21 cellular contexts compared by ENCODE assay signal in genomic region chr22:31533391-31533790, GRCh38. TPM values are rescaled to one million over a fixed set of nuclear protein-coding genes. Genes with fewer than 3 reads are reported as not detected.
A peak's percentile ranks its signal among the peaks of the same experiment; 100 is the strongest.
DNase-seq lines count a peak whose midpoint lies in the region; ATAC-seq and TF ChIP-seq lines count a peak whose summit lies in the region.
"Had no signal": no experiment of that assay in that cellular context is flagged by ENCODE, and none has a peak within 500 bp of the region (broad histone marks: within the 10 kb centered on the region; RNA-seq: fewer than 3 reads in every experiment).

No MANE protein-coding gene starts in this region.

- H3K27me3 Mint-ChIP-seq in activated T-cell treated with anti-CD3 and anti-CD28 coated beads, Interleukin-2, amount 50 U/mL, for 72 hours (ENCODE audit: low read depth), result no peaks in the 10 kb centered on the region
- H3K27me3 Mint-ChIP-seq in activated B cell treated with CpG ODN at 0.5 μM for 24 hours (no peaks in the 10 kb centered on the region), neural progenitor cell (ENCODE audit: insufficient read depth, low read depth) (no peaks in the 10 kb centered on the region)
- H3K27me3 Mint-ChIP-seq in central memory CD8-positive, alpha-beta T cell, result no peaks in the 10 kb centered on the region

- H3K4me1 ChIP-seq in neural progenitor cell, result peaks cover 4% of the 10 kb centered on the region
- H3K4me1 ChIP-seq: parathyroid adenoma had no signal

- CTCF ChIA-PET in activated B cell treated with CpG ODN at 0.5 μM for 24 hours (lab: Charles Lee), result no interaction called here

- no peaks in the 10 kb centered on the region for H3K36me3 ChIP-seq in neural progenitor cell
- H3K36me3 ChIP-seq: sigmoid colon had no signal

- H3K27ac Mint-ChIP-seq in activated T-cell treated with anti-CD3 and anti-CD28 coated beads, Interleukin-2, amount 50 U/mL, for 72 hours, result peak overlapping the region; percentile 87
- H3K27ac Mint-ChIP-seq in activated B cell treated with CpG ODN at 0.5 μM for 24 hours (peak overlapping the region; percentile 25), neural progenitor cell (no peak overlapping the region)
- H3K27ac Mint-ChIP-seq in central memory CD8-positive, alpha-beta T cell (ENCODE audit: low read depth), result peak overlapping the region; percentile 64

- ATAC-seq in activated T-cell treated with anti-CD3 and anti-CD28 coated beads, Interleukin-2, amount 50 U/mL, for 72 hours (replicated peaks in 1 of 2), result no peak
- no peak for ATAC-seq in activated B cell treated with CpG ODN at 0.5 μM for 24 hours (ENCODE audit: low read depth)
- ATAC-seq in central memory CD8-positive, alpha-beta T cell (replicated peaks; ENCODE audit: extremely low read depth, poor library complexity, severe bottlenecking), result no peak
- no peak for ATAC-seq in GM21737 (IDR thresholded peaks at IDR 0.05; ENCODE audit: unreplicated experiment)
- no peak for ATAC-seq in GM21381 (IDR thresholded peaks at IDR 0.05; ENCODE audit: unreplicated experiment)
- ATAC-seq: lower lobe of right lung had no signal

- H3K36me3 Mint-ChIP-seq in activated T-cell treated with anti-CD3 and anti-CD28 coated beads, Interleukin-2, amount 50 U/mL, for 72 hours (ENCODE audit: insufficient read depth in 2 of 2), result peaks cover 19 to 46% of the 10 kb centered on the region in 2 donors
- peaks cover 50% of the 10 kb centered on the region for H3K36me3 Mint-ChIP-seq in activated B cell treated with CpG ODN at 0.5 μM for 24 hours (ENCODE audit: low read depth)
- H3K36me3 Mint-ChIP-seq in central memory CD8-positive, alpha-beta T cell (ENCODE audit: insufficient read depth), result peaks cover 32% of the 10 kb centered on the region
- peaks cover 18% of the 10 kb centered on the region for H3K36me3 Mint-ChIP-seq in neural progenitor cell

- POLR2A ChIA-PET in activated B cell treated with CpG ODN at 0.5 μM for 24 hours (lab: Charles Lee), result no interaction called here

- no peaks in the 10 kb centered on the region for H3K9me3 Mint-ChIP-seq in activated T-cell treated with anti-CD3 and anti-CD28 coated beads, Interleukin-2, amount 50 U/mL, for 72 hours
- H3K9me3 Mint-ChIP-seq in activated B cell treated with CpG ODN at 0.5 μM for 24 hours (no peaks in the 10 kb centered on the region), neural progenitor cell (no peaks in the 10 kb centered on the region)
- no peaks in the 10 kb centered on the region for H3K9me3 Mint-ChIP-seq in central memory CD8-positive, alpha-beta T cell

- H3K4me2 ChIP-seq in neural progenitor cell, result no peak overlapping the region
- H3K4me2 ChIP-seq: BLaER1 had no signal

- no peak overlapping the region for H3K4me3 ChIP-seq in neural progenitor cell
- H3K4me3 ChIP-seq: BLaER1, lower lobe of right lung, sigmoid colon, SK-N-MC had no signal

- peak overlapping the region in 1 of 2 donors; percentile 31 for H3K4me3 Mint-ChIP-seq in activated T-cell treated with anti-CD3 and anti-CD28 coated beads, Interleukin-2, amount 50 U/mL, for 72 hours
- H3K4me3 Mint-ChIP-seq in activated B cell treated with CpG ODN at 0.5 μM for 24 hours (no peak overlapping the region), neural progenitor cell (no peak overlapping the region)
- H3K4me3 Mint-ChIP-seq in central memory CD8-positive, alpha-beta T cell, result peak overlapping the region; percentile 15

- no peaks in the 10 kb centered on the region for H3K9me3 ChIP-seq in neural progenitor cell (ENCODE audit: low read depth)
- H3K9me3 ChIP-seq: BLaER1, lower lobe of right lung, sigmoid colon had no signal

- H4K20me1 ChIP-seq in neural progenitor cell (ENCODE audit: low read depth), result peaks cover 2% of the 10 kb centered on the region
- H4K20me1 ChIP-seq: BLaER1 had no signal

- intact Hi-C loops in activated B cell treated with CpG ODN at 0.5 μM for 24 hours (cut with micrococcal nuclease), result no loop called here

- no peak overlapping the region for H2AFZ ChIP-seq in neural progenitor cell (replicated peaks)
- H2AFZ ChIP-seq: parathyroid adenoma had no signal

- no peaks in the 10 kb centered on the region for H3K27me3 ChIP-seq in neural progenitor cell
- H3K27me3 ChIP-seq: BLaER1, sigmoid colon had no signal

- no peak for DNase-seq in activated T-cell treated with anti-CD3 and anti-CD28 coated beads, Interleukin-2, amount 50 U/mL, for 72 hours
- DNase-seq in activated T-cell treated with anti-CD3 and anti-CD28 coated beads for 4 hours (no peak), activated B cell treated with CpG ODN at 0.5 μM for 24 hours (no peak), neural progenitor cell (ENCODE audit: low spot score) (no peak), ecto neural progenitor cell (ENCODE audit: low spot score) (no peak)
- no peak for DNase-seq in central memory CD8-positive, alpha-beta T cell (ENCODE audit: low spot score in 2 of 2)
- DNase-seq: activated CD8-positive, alpha-beta memory T cell treated with anti-CD3 and anti-CD28 coated beads, Interleukin-2, amount 50 U/mL, for 4 hours; dermis blood vessel endothelial cell; DMS 273 treated with DMSO at 0.1 percent for 48 hours; foreskin fibroblast; hippocampal formation; lower lobe of right lung; NCI-H1105; NCI-H524; T-helper 9 cell had no signal

- no peak for TF ChIP-seq CTCF in activated B cell treated with CpG ODN at 0.5 μM for 24 hours (IDR thresholded peaks at IDR 0.05)
- no peak for TF ChIP-seq CTCF in neural progenitor cell (IDR thresholded peaks at IDR 0.05)

- peak overlapping the region; percentile 37 for H3K9ac ChIP-seq in neural progenitor cell
- H3K9ac ChIP-seq: BLaER1, parathyroid adenoma had no signal

- H3F3A ChIP-seq in neural progenitor cell (ENCODE audit: low read depth), result peaks cover 11% of the 10 kb centered on the region

- H3K79me2 ChIP-seq in neural progenitor cell (ENCODE audit: low read depth), result no peaks in the 10 kb centered on the region
- H3K79me2 ChIP-seq: parathyroid adenoma had no signal

- peaks cover 91% of the 10 kb centered on the region for H3K4me1 Mint-ChIP-seq in activated T-cell treated with anti-CD3 and anti-CD28 coated beads, Interleukin-2, amount 50 U/mL, for 72 hours (ENCODE audit: low read depth)
- H3K4me1 Mint-ChIP-seq in activated B cell treated with CpG ODN at 0.5 μM for 24 hours (peaks cover 10% of the 10 kb centered on the region), neural progenitor cell (no peaks in the 10 kb centered on the region)
- H3K4me1 Mint-ChIP-seq in central memory CD8-positive, alpha-beta T cell, result peaks cover 49% of the 10 kb centered on the region

- no peak overlapping the region for H3K27ac ChIP-seq in neural progenitor cell
- H3K27ac ChIP-seq: BLaER1, lower lobe of right lung, parathyroid adenoma, SK-N-MC had no signal

RNA-seq across cellular contexts. Expression of gene SFI1, which starts 37.1 kb away (rescaled TPM):
- total RNA-seq in activated T-cell treated with anti-CD3 and anti-CD28 coated beads, Interleukin-2, amount 50 U/mL, for 72 hours, result 100 to 1,000 TPM; 285 to 342 TPM
- total RNA-seq in activated B cell treated with CpG ODN at 0.5 μM for 24 hours, result 110 and 126 TPM in 2 replicates
- total RNA-seq in neural progenitor cell (ENCODE audit: low replicate concordance), result 25.0 and 27.6 TPM in 2 replicates

RNA-seq across cellular contexts. Expression of gene EIF4ENIF1, which starts 43.7 kb away (rescaled TPM):
- total RNA-seq in activated T-cell treated with anti-CD3 and anti-CD28 coated beads, Interleukin-2, amount 50 U/mL, for 72 hours, result 10 to 100 TPM; 46.9 to 48.6 TPM
- 46.4 and 53.6 TPM in 2 replicates for total RNA-seq in activated B cell treated with CpG ODN at 0.5 μM for 24 hours
- total RNA-seq in neural progenitor cell (ENCODE audit: low replicate concordance), result 21.4 and 26.4 TPM in 2 replicates
